Comparison of ENCODE assay signal across 13 cellular contexts in the genomic region with DNA sequence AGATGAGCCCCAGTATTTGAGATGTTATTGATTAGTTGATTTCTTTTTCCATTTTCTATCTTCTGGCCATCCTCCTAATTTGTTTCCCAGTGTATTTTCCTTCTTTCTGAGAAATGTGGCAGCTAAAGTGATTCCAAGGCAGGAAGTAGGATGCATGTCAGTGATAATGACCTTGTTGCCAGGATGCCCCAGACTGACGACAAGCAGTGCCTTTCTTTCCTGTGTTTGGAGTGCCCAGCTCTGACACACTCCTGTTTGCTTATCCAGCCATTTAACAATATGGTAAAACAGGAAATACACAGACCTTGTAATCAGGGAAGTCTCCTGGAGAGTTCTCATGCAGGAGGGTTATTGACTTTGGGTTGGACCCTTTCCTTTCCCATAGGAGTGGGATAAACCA.
"Had no signal": no experiment of that assay in that cellular context is flagged by ENCODE, and none has a peak within 500 bp of the region (broad histone marks: within the 10 kb centered on the region; RNA-seq: fewer than 3 reads in every experiment).

No MANE protein-coding gene starts in this region.

- H3K79me2 ChIP-seq: parathyroid adenoma had no signal

- H3K27ac ChIP-seq: gastrocnemius medialis, heart left ventricle, parathyroid adenoma had no signal

- H2AFZ ChIP-seq: parathyroid adenoma had no signal

- DNase-seq: activated CD4-positive, alpha-beta T cell treated with anti-CD3 and anti-CD28 coated beads for 4 hours; activated CD8-positive, alpha-beta memory T cell treated with anti-CD3 and anti-CD28 coated beads, Interleukin-2, amount 50 U/mL, for 4 hours; activated CD8-positive, alpha-beta T cell treated with anti-CD3 and anti-CD28 coated beads for 36 hours; aorta; erythroblast; gastrocnemius medialis; heart left ventricle; left cardiac atrium; naive B cell; stimulated activated CD4-positive, alpha-beta T cell treated with anti-CD3 and anti-CD28 coated beads, Interleukin-1b, Interleukin-23, amount 100 ng/mL, for 48 hours; T-helper 2 cell had no signal

- H3K27me3 ChIP-seq: gastrocnemius medialis, heart left ventricle had no signal

- H3K4me3 ChIP-seq: gastrocnemius medialis, heart left ventricle, lung had no signal

- H3K9ac ChIP-seq: parathyroid adenoma had no signal

- H3K9me3 ChIP-seq: gastrocnemius medialis, heart left ventricle had no signal
